Comparison of ENCODE assay signal across 1 cellular context in genomic region chr17:62064791-62065563, GRCh38.
TF ChIP-seq lines count a peak whose summit lies in the region.

TSS of gene MED13 (minus strand) at chr17:62065278. CDS start at chr17:62065205, 73 bp downstream.

TF ChIP-seq in K562, 482 proteins besides CTCF, POLR2A, EP300 and RAD21 (continued from another document and continues in another):
- no peak for TF ChIP-seq BCLAF1 (IDR thresholded peaks at IDR 0.05; ENCODE audit: borderline replicate concordance in 1 of 2, control insufficient read depth in 1 of 2, low read depth in 2 of 2, low read length in 1 of 2)
- TF ChIP-seq HIVEP1 (CRISPR knock-in tag; IDR thresholded peaks at IDR 0.05) = no peak
- TF ChIP-seq DACH1 (IDR thresholded peaks at IDR 0.05; ENCODE audit: partially characterized antibody) = no peak
- TF ChIP-seq NCOA2 (IDR thresholded peaks at IDR 0.05; ENCODE audit: partially characterized antibody in 2 of 2) = no peak
- no peak for TF ChIP-seq HDAC3 (IDR thresholded peaks at IDR 0.05; ENCODE audit: borderline replicate concordance, partially characterized antibody)
- no peak for TF ChIP-seq ZBTB1 (CRISPR knock-in tag; IDR thresholded peaks at IDR 0.05; ENCODE audit: borderline replicate concordance, low read depth)
- TF ChIP-seq ADNP (tag; IDR thresholded peaks at IDR 0.05) = no peak
- TF ChIP-seq PTRF (tag; IDR thresholded peaks at IDR 0.05) = no peak
- no peak for TF ChIP-seq MAFF (IDR thresholded peaks at IDR 0.05; ENCODE audit: low read length)
- no peak for TF ChIP-seq JUND (IDR thresholded peaks at IDR 0.05; ENCODE audit: borderline replicate concordance, low read depth, low read length)
- TF ChIP-seq JUND (tag; IDR thresholded peaks at IDR 0.05; ENCODE audit: borderline replicate concordance, low read depth, low read length) = no peak
- TF ChIP-seq AFF4 (CRISPR knock-in tag; IDR thresholded peaks at IDR 0.05) = 0 out of 2 replicates have a peak, but pooled peaks have one; percentile 15
- TF ChIP-seq REST (CRISPR knock-in tag; IDR thresholded peaks at IDR 0.05; ENCODE audit: low read depth) = no peak
- no peak for TF ChIP-seq ZNF551 (CRISPR knock-in tag; IDR thresholded peaks at IDR 0.05)
- TF ChIP-seq DDX20 (tag; IDR thresholded peaks at IDR 0.05; ENCODE audit: low read depth) = no peak
- no peak for TF ChIP-seq HEY1 (CRISPR knock-in tag; IDR thresholded peaks at IDR 0.05; ENCODE audit: borderline replicate concordance)
- TF ChIP-seq GABPB2 (CRISPR knock-in tag; conservative IDR thresholded peaks at IDR 0.05) = no peak
- TF ChIP-seq ZBTB26 (CRISPR knock-in tag; IDR thresholded peaks at IDR 0.05) = no peak
- TF ChIP-seq JUNB (CRISPR knock-in tag; conservative IDR thresholded peaks at IDR 0.05) = no peak
- TF ChIP-seq TOE1 (IDR thresholded peaks at IDR 0.05; ENCODE audit: borderline replicate concordance) = no peak
- no peak for TF ChIP-seq TOE1 (CRISPR knock-in tag; IDR thresholded peaks at IDR 0.05; ENCODE audit: borderline replicate concordance, low read depth)
- peak; percentile 41; the same call in 1 of the 2 replicates for TF ChIP-seq PHF21A (IDR thresholded peaks at IDR 0.05; ENCODE audit: borderline replicate concordance, low read depth)
- no peak for TF ChIP-seq ATF3 (IDR thresholded peaks at IDR 0.05)
- no peak for TF ChIP-seq ATF3 (CRISPR knock-in tag; conservative IDR thresholded peaks at IDR 0.05)
- no peak for TF ChIP-seq EZH2 (IDR thresholded peaks at IDR 0.05; ENCODE audit: borderline replicate concordance, low read depth, low read length)
- TF ChIP-seq RBM22 (IDR thresholded peaks at IDR 0.05; ENCODE audit: low read depth, low read length, poor library complexity, severe bottlenecking) = no peak
- TF ChIP-seq ZBTB49 (CRISPR knock-in tag; IDR thresholded peaks at IDR 0.05; ENCODE audit: borderline replicate concordance) = no peak
- no peak for TF ChIP-seq CHD2 (IDR thresholded peaks at IDR 0.05; ENCODE audit: low read depth, low read length)
- no peak for TF ChIP-seq ZNF431 (CRISPR knock-in tag; IDR thresholded peaks at IDR 0.05)
- no peak for TF ChIP-seq GATAD2B (IDR thresholded peaks at IDR 0.05; ENCODE audit: borderline replicate concordance)
- no peak for TF ChIP-seq XRCC5 (IDR thresholded peaks at IDR 0.05; ENCODE audit: low read depth, low read length)
- TF ChIP-seq NFE2L1 (tag; IDR thresholded peaks at IDR 0.05; ENCODE audit: borderline replicate concordance, low read depth) = no peak
- 0 out of 2 replicates have a peak, but pooled peaks have one; percentile 50 for TF ChIP-seq RB1 (IDR thresholded peaks at IDR 0.05; ENCODE audit: low read depth)
- no peak for TF ChIP-seq RAD51 (IDR thresholded peaks at IDR 0.05; ENCODE audit: borderline replicate concordance, low read depth)
- no peak for TF ChIP-seq ZNF324 (CRISPR knock-in tag; IDR thresholded peaks at IDR 0.05)
- peak; percentile 77 for TF ChIP-seq ZBTB5 (IDR thresholded peaks at IDR 0.05)
- no peak for TF ChIP-seq PRMT5 (CRISPR knock-in tag; IDR thresholded peaks at IDR 0.05)
- TF ChIP-seq NR2F6 (CRISPR knock-in tag; IDR thresholded peaks at IDR 0.05) = no peak
- no peak for TF ChIP-seq HLTF (IDR thresholded peaks at IDR 0.05)
- no peak for TF ChIP-seq PHTF2 (CRISPR knock-in tag; IDR thresholded peaks at IDR 0.05)
- no peak for TF ChIP-seq ZNF347 (CRISPR knock-in tag; IDR thresholded peaks at IDR 0.05; ENCODE audit: low read depth)
- no peak for TF ChIP-seq DEAF1 (CRISPR knock-in tag; IDR thresholded peaks at IDR 0.05)
- TF ChIP-seq ZNF311 (CRISPR knock-in tag; IDR thresholded peaks at IDR 0.05) = no peak
- TF ChIP-seq TRIM28 (IDR thresholded peaks at IDR 0.05) = no peak
- no peak for TF ChIP-seq NR2C1 (IDR thresholded peaks at IDR 0.05)
- no peak for TF ChIP-seq NR2C1 (tag; IDR thresholded peaks at IDR 0.05)
